ENCODE assay signal across 1 cellular context in the genomic region with DNA sequence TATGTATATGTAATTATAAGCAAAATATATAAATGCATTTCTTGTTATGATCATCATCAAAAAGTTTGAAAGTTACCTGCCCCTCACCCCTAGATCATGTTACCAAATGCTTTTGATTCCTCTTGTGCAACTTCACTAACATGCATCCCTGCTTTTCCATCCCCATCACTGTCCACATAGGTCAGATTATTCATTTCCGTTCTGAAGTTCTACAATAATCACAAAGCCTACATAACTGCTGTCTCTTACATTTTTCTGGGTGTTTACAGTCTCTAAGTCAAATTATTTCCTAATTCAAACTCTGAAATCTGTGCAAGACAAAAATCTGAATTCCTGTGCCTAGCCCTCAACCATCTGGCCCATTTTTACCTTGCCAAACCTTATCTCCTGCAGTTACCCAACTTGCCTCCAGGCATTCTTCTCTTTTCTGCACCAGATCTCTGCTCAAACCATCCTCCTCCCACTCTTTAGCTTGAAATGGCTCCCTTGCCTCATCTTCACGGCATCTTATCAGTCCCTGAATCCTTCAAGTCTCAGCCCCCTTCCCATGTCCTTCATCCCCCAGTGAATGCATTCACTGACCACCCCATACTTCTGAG.
TF ChIP-seq lines count a peak whose summit lies in the region.

No MANE protein-coding gene starts in this region.

TF ChIP-seq in GM23338, 12 proteins besides CTCF, POLR2A, EP300 and RAD21 (continued from another document):
- TF ChIP-seq, protein P1, sequence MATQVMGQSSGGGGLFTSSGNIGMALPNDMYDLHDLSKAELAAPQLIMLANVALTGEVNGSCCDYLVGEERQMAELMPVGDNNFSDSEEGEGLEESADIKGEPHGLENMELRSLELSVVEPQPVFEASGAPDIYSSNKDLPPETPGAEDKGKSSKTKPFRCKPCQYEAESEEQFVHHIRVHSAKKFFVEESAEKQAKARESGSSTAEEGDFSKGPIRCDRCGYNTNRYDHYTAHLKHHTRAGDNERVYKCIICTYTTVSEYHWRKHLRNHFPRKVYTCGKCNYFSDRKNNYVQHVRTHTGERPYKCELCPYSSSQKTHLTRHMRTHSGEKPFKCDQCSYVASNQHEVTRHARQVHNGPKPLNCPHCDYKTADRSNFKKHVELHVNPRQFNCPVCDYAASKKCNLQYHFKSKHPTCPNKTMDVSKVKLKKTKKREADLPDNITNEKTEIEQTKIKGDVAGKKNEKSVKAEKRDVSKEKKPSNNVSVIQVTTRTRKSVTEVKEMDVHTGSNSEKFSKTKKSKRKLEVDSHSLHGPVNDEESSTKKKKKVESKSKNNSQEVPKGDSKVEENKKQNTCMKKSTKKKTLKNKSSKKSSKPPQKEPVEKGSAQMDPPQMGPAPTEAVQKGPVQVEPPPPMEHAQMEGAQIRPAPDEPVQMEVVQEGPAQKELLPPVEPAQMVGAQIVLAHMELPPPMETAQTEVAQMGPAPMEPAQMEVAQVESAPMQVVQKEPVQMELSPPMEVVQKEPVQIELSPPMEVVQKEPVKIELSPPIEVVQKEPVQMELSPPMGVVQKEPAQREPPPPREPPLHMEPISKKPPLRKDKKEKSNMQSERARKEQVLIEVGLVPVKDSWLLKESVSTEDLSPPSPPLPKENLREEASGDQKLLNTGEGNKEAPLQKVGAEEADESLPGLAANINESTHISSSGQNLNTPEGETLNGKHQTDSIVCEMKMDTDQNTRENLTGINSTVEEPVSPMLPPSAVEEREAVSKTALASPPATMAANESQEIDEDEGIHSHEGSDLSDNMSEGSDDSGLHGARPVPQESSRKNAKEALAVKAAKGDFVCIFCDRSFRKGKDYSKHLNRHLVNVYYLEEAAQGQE (IDR thresholded peaks at IDR 0.05; ENCODE audit: unreplicated experiment), result no peak
- TF ChIP-seq ZNF331 (CRISPR knock-in tag; IDR thresholded peaks at IDR 0.05; ENCODE audit: low read depth), result no peak
- TF ChIP-seq STAT1 (IDR thresholded peaks at IDR 0.05; ENCODE audit: unreplicated experiment), result no peak
- no peak for TF ChIP-seq POLR2AphosphoS5 (IDR thresholded peaks at IDR 0.05; ENCODE audit: low read depth)
- TF ChIP-seq, protein P2, sequence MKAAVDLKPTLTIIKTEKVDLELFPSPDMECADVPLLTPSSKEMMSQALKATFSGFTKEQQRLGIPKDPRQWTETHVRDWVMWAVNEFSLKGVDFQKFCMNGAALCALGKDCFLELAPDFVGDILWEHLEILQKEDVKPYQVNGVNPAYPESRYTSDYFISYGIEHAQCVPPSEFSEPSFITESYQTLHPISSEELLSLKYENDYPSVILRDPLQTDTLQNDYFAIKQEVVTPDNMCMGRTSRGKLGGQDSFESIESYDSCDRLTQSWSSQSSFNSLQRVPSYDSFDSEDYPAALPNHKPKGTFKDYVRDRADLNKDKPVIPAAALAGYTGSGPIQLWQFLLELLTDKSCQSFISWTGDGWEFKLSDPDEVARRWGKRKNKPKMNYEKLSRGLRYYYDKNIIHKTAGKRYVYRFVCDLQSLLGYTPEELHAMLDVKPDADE (IDR thresholded peaks at IDR 0.05), result no peak
